Comparison of ENCODE assay signal across 18 cellular contexts in the genomic region with DNA sequence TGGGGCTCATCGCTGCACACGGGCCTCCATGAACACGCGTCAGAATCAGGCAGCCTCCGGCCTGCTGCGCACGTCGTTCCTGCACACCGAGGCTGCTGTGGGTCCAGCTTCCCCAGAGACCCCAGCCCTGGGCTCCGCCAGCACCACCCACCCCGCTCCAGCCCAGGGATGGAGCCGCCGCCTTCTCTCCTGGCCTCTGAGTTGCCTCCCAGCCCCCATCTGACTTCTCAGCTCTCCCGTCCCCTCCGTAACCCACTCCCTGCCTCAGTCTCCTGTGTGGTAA.
DNase-seq lines count a peak whose midpoint lies in the region; ATAC-seq and TF ChIP-seq lines count a peak whose summit lies in the region.
"Had no signal": no experiment of that assay in that cellular context is flagged by ENCODE, and none has a peak within 500 bp of the region (broad histone marks: within the 10 kb centered on the region; RNA-seq: fewer than 3 reads in every experiment).

No MANE protein-coding gene starts in this region.

- H4K91ac ChIP-seq in neuronal stem cell (ENCODE audit: low read depth, low read length, poor library complexity) = no peak overlapping the region

- POLR2A ChIA-PET in naive thymus-derived CD8-positive, alpha-beta T cell (lab: Charles Lee) = no interaction called here

- H3K23ac ChIP-seq in neuronal stem cell (ENCODE audit: low read depth, low read length, poor library complexity) = peak overlapping the region; percentile 73

- peaks cover 0 to 5% (median 2%) of the 10 kb centered on the region in 4 donors for H3K4me1 Mint-ChIP-seq in naive thymus-derived CD8-positive, alpha-beta T cell

- H3K9me3 Mint-ChIP-seq in naive thymus-derived CD8-positive, alpha-beta T cell = peaks cover 0 to 6% (median 2%) of the 10 kb centered on the region in 9 donors
- H3K9me3 Mint-ChIP-seq: CD14-positive monocyte had no signal

- no peak overlapping the region for H3K14ac ChIP-seq in neuronal stem cell (ENCODE audit: low read length)

- no peak overlapping the region for H3K4me3 ChIP-seq in neuronal stem cell (ENCODE audit: low read length in 2 of 2)
- H3K4me3 ChIP-seq in upper lobe of right lung = no peak overlapping the region
- H3K4me3 ChIP-seq: A549, GM12878, HAP-1 had no signal

- H2BK5ac ChIP-seq in neuronal stem cell (ENCODE audit: low read length) = no peak overlapping the region

- H2AFZ ChIP-seq in neuronal stem cell (ENCODE audit: low read length) = no peak overlapping the region

- H3K9ac ChIP-seq in neuronal stem cell (ENCODE audit: low read depth, low read length, poor library complexity) = no peak overlapping the region

- H3K36me3 ChIP-seq in neuronal stem cell (replicated peaks in 1 of 2; ENCODE audit: control insufficient read depth in 2 of 2, insufficient read depth in 2 of 2, low read length in 2 of 2) (no peaks in the 10 kb centered on the region), upper lobe of right lung (no peaks in the 10 kb centered on the region)
- H3K36me3 ChIP-seq: HAP-1 had no signal

- peaks cover 0 to 3% (median 0%) of the 10 kb centered on the region in 3 donors for H3K36me3 Mint-ChIP-seq in naive thymus-derived CD8-positive, alpha-beta T cell
- H3K36me3 Mint-ChIP-seq: CD14-positive monocyte; CD8-positive, alpha-beta T cell had no signal

- H2BK12ac ChIP-seq in neuronal stem cell (ENCODE audit: low read length) = no peak overlapping the region

- peak; percentile 21 for DNase-seq in activated CD8-positive, alpha-beta memory T cell treated with anti-CD3 and anti-CD28 coated beads for 24 hours
- DNase-seq in activated CD8-positive, alpha-beta memory T cell treated with anti-CD3 and anti-CD28 coated beads, Interleukin-2, amount 50 U/mL, for 4 hours = no peak
- DNase-seq in ecto neural progenitor cell (ENCODE audit: low spot score) (peak; percentile 50), neuronal stem cell (ENCODE audit: low spot score) (no peak), upper lobe of right lung (peak; percentile 51), posterior vena cava (ENCODE audit: low spot score) (no peak), CD1c-positive myeloid dendritic cell (ENCODE audit: extremely low spot score) (no peak)
- no peak for DNase-seq in naive thymus-derived CD8-positive, alpha-beta T cell
- DNase-seq: AML-193; Calu3; CD8-positive, alpha-beta T cell; DMS79 treated with DMSO at 0.1 percent for 48 hours; GF-D8 had no signal

- H3K4me1 ChIP-seq in neuronal stem cell (ENCODE audit: control insufficient read depth in 2 of 2, insufficient read depth in 1 of 2, low read depth in 1 of 2, low read length in 2 of 2) = peaks cover 4 to 19% of the 10 kb centered on the region in 2 donors
- H3K4me1 ChIP-seq in upper lobe of right lung = no peaks in the 10 kb centered on the region
- H3K4me1 ChIP-seq: A549, HAP-1 had no signal

- H3K27me3 ChIP-seq in neuronal stem cell (ENCODE audit: control insufficient read depth in 3 of 3, insufficient read depth in 3 of 3, low read depth in 1 of 3, low read length in 3 of 3) = no peaks in the 10 kb centered on the region
- peaks cover 10% of the 10 kb centered on the region for H3K27me3 ChIP-seq in upper lobe of right lung

- no peak overlapping the region for H4K8ac ChIP-seq in neuronal stem cell (ENCODE audit: low read depth, low read length)

- ATAC-seq in upper lobe of right lung = no peak
- ATAC-seq in naive thymus-derived CD8-positive, alpha-beta T cell = no peak
- ATAC-seq: A549; CD8-positive, alpha-beta T cell; GM12878 had no signal

- no peak overlapping the region for H3K27ac Mint-ChIP-seq in naive thymus-derived CD8-positive, alpha-beta T cell
- H3K27ac Mint-ChIP-seq: CD14-positive monocyte; CD8-positive, alpha-beta T cell had no signal

- no peak overlapping the region for H3K4ac ChIP-seq in neuronal stem cell (ENCODE audit: low read length)

- intact Hi-C loops in upper lobe of right lung (cut with DNase I) = no loop called here
- intact Hi-C loops in posterior vena cava (cut with DNase I) = loop anchor here in 1 of 2 donors (10.0 kb wide), 1 partner anchor 352 kb away; no protein-coding TSS in a partner anchor

- no peak overlapping the region for H3K4me3 Mint-ChIP-seq in naive thymus-derived CD8-positive, alpha-beta T cell
- H3K4me3 Mint-ChIP-seq: CD14-positive monocyte; CD8-positive, alpha-beta T cell had no signal

- no peaks in the 10 kb centered on the region for H3K79me1 ChIP-seq in neuronal stem cell (ENCODE audit: low read depth, low read length)

- H2BK120ac ChIP-seq in neuronal stem cell (ENCODE audit: low read depth, low read length) = no peak overlapping the region

- no peak overlapping the region for H2AK5ac ChIP-seq in neuronal stem cell (ENCODE audit: low read depth, low read length)

- no peak overlapping the region for H3K4me2 ChIP-seq in neuronal stem cell (ENCODE audit: insufficient read depth, low read length, poor library complexity, severe bottlenecking)
- H3K4me2 ChIP-seq: A549 had no signal

- no peak overlapping the region for H2BK15ac ChIP-seq in neuronal stem cell (ENCODE audit: low read length)

- H3K27ac ChIP-seq in neuronal stem cell (replicated peaks; ENCODE audit: low read length) = no peak overlapping the region
- H3K27ac ChIP-seq in upper lobe of right lung = no peak overlapping the region
- H3K27ac ChIP-seq: 22Rv1, A549 had no signal

- peaks cover 7 to 41% (median 34%) of the 10 kb centered on the region in 5 donors for H3K27me3 Mint-ChIP-seq in naive thymus-derived CD8-positive, alpha-beta T cell

- TF ChIP-seq CTCF in upper lobe of right lung (IDR thresholded peaks at IDR 0.05) = no peak

- no peak overlapping the region for H3K18ac ChIP-seq in neuronal stem cell (ENCODE audit: low read length)

- WGBS in neuronal stem cell (ENCODE audit: extremely low coverage in 2 of 2, insufficient read length in 2 of 2, insufficient replicate concordance in 1 of 2), 2 donors = no CpG with 5 or more reads among the region's 15 CpGs

- H3K9me3 ChIP-seq in neuronal stem cell (replicated peaks in 1 of 2; ENCODE audit: control insufficient read depth in 2 of 2, insufficient read depth in 1 of 2, low read depth in 1 of 2, low read length in 2 of 2) (peaks cover 0 to 4% of the 10 kb centered on the region in 2 donors), upper lobe of right lung (no peaks in the 10 kb centered on the region)
- H3K9me3 ChIP-seq: HAP-1 had no signal

Comparison
In these comparisons a context has a peak if more than half of its experiments do, and no peak if none do; other contexts are left out.
1. DNase-seq: peak in activated CD8-positive, alpha-beta memory T cell treated with anti-CD3 and anti-CD28 coated beads for 24 hours (single experiment), ecto neural progenitor cell (single experiment) and upper lobe of right lung (single experiment); none in activated CD8-positive, alpha-beta memory T cell treated with anti-CD3 and anti-CD28 coated beads, Interleukin-2, amount 50 U/mL, for 4 hours (single experiment), neuronal stem cell (single experiment), naive thymus-derived CD8-positive, alpha-beta T cell (0 of 10), posterior vena cava (single experiment) and CD1c-positive myeloid dendritic cell (single experiment).